ENCODE assay signal across 1 cellular context in the genomic region with DNA sequence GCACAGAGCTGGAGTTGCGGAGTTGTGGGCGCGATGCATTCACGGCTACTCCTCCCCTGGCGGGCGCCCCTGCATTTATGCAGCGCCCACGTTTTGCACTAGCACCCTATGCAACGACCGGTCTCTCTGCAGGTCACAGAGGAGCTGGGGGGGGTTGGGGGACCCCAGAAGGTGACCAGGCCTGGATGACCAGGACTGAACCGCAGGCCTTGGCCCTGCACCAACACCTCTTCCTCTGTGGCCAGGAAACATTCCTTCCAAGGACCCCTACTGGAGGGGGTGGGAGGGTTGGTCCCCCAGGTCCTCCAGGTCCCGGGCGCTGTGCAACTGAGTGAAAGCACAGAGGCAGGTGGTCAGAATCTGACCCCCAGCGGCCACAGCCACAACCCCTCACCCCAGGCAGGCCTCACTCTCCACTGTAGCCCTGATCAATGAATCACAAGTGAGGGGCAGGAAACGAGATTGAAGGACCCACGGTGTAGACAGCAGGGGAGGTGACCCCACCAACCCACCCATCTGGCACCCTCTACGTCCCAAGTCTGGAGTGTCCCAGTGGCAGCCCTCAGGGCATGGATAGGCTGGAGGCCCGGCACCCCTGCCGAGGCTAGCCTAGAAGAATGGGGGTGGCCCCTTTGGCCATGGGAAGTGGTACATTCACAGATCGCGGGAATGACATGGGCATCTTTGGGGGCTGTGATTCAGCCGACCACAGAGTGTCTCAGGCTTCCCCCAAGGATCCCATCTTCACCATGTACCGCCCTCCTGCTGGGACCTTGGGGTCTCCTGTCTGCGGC.
TF ChIP-seq lines count a peak whose summit lies in the region.

No MANE protein-coding gene starts in this region.

TF ChIP-seq in WTC11, 78 proteins besides CTCF, POLR2A, EP300 and RAD21 (continued from another document):
- TF ChIP-seq, protein P1, sequence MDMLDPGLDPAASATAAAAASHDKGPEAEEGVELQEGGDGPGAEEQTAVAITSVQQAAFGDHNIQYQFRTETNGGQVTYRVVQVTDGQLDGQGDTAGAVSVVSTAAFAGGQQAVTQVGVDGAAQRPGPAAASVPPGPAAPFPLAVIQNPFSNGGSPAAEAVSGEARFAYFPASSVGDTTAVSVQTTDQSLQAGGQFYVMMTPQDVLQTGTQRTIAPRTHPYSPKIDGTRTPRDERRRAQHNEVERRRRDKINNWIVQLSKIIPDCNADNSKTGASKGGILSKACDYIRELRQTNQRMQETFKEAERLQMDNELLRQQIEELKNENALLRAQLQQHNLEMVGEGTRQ (CRISPR knock-in tag; IDR thresholded peaks at IDR 0.05) = no peak
- 0 out of 2 replicates have a peak, but pooled peaks have one; percentile 33 for TF ChIP-seq RELA (CRISPR knock-in tag; IDR thresholded peaks at IDR 0.05; ENCODE audit: borderline replicate concordance)
